Comparison of ENCODE assay signal across 13 cellular contexts in the genomic region with DNA sequence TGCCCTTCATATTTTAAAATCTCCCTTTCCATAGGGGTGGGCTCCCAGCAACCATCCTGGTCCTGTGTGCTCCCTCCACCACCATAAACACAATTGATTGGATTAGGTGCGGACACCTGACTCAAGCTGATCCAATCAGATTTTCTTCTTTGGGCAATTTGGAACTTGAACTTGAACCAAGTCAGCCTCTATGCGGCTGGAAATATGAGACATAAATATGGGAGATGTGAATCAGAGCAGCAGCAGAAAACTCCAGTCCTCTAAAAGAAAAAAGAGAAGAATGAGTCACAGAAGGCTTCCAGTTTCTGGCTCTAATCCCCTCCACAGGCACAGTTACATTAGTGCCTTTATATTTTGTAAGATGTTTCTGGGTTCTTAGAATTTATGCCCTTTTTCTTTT.
A peak's percentile ranks its signal among the peaks of the same experiment; 100 is the strongest.
DNase-seq lines count a peak whose midpoint lies in the region; ATAC-seq and TF ChIP-seq lines count a peak whose summit lies in the region.
"Had no signal": no experiment of that assay in that cellular context is flagged by ENCODE, and none has a peak within 500 bp of the region (broad histone marks: within the 10 kb centered on the region; RNA-seq: fewer than 3 reads in every experiment).

No MANE protein-coding gene starts in this region.

- no peak for TF ChIP-seq CTCF in AG09319 (IDR thresholded peaks at IDR 0.05; ENCODE audit: low read depth, low read length)
- no peak for TF ChIP-seq CTCF in heart left ventricle (IDR thresholded peaks at IDR 0.05)
- no peak for TF ChIP-seq CTCF in mesothelial cell of epicardium (IDR thresholded peaks at IDR 0.05; ENCODE audit: unreplicated experiment)

- peaks cover 0 to 12% (median 0%) of the 10 kb centered on the region in 12 donors for H3K4me1 ChIP-seq in heart left ventricle

- H3K36me3 ChIP-seq in heart left ventricle = no peaks in the 10 kb centered on the region
- H3K36me3 ChIP-seq: thyroid gland had no signal

- peaks cover 54% of the 10 kb centered on the region for H3K4me1 Mint-ChIP-seq in activated naive CD8-positive, alpha-beta T cell treated with anti-CD3 and anti-CD28 coated beads for 36 hours
- H3K4me1 Mint-ChIP-seq in mesothelial cell of epicardium = peaks cover 13% of the 10 kb centered on the region

- intact Hi-C loops in heart left ventricle (cut with DNase I) = loop anchor here in 1 of 10 donors (10.0 kb wide), 1 partner anchor 521 kb away; no protein-coding TSS in a partner anchor

- peak overlapping the region; percentile 95 for H3K27ac Mint-ChIP-seq in activated naive CD8-positive, alpha-beta T cell treated with anti-CD3 and anti-CD28 coated beads for 36 hours
- no peak overlapping the region for H3K27ac Mint-ChIP-seq in mesothelial cell of epicardium

- H3K9me3 Mint-ChIP-seq in activated naive CD8-positive, alpha-beta T cell treated with anti-CD3 and anti-CD28 coated beads for 36 hours = peaks cover 8% of the 10 kb centered on the region
- no peaks in the 10 kb centered on the region for H3K9me3 Mint-ChIP-seq in mesothelial cell of epicardium

- H3K27me3 ChIP-seq in heart left ventricle = no peaks in the 10 kb centered on the region
- H3K27me3 ChIP-seq: thyroid gland had no signal

- H3K36me3 Mint-ChIP-seq in activated naive CD8-positive, alpha-beta T cell treated with anti-CD3 and anti-CD28 coated beads for 36 hours = peaks cover 8% of the 10 kb centered on the region
- H3K36me3 Mint-ChIP-seq in mesothelial cell of epicardium = no peaks in the 10 kb centered on the region

- peak overlapping the region; percentile 51 for H3K4me3 Mint-ChIP-seq in activated naive CD8-positive, alpha-beta T cell treated with anti-CD3 and anti-CD28 coated beads for 36 hours
- H3K4me3 Mint-ChIP-seq in mesothelial cell of epicardium = no peak overlapping the region

- no peaks in the 10 kb centered on the region for H3K9me3 ChIP-seq in heart left ventricle
- H3K9me3 ChIP-seq: thyroid gland had no signal

- no peak for TF ChIP-seq POLR2A in heart left ventricle (IDR thresholded peaks at IDR 0.05)

- WGBS in heart left ventricle, 4 donors = 89 to 96% (median 95%) methylated on average over 2 of the region's 2 CpGs

- no peak overlapping the region for H3K27ac ChIP-seq in heart left ventricle
- H3K27ac ChIP-seq: thyroid gland, VCaP had no signal

- ATAC-seq in heart left ventricle = no peak

- DNase-seq in AG09319 (ENCODE audit: extremely low read depth, low read depth) (peak; percentile 23), HCEC 1CT (peak; percentile 91), inferior parietal cortex (ENCODE audit: extremely low spot score) (peak; percentile 11), heart left ventricle (no peak), NCI-H2171 treated with DMSO at 0.1 percent for 48 hours (lab: John Stamatoyannopoulos, UW) (no peak), SK-N-DZ (ENCODE audit: low spot score) (no peak), mesothelial cell of epicardium (ENCODE audit: low spot score in 2 of 2, unreplicated experiment in 2 of 2) (no peak)
- peak; percentile 20 for DNase-seq in activated naive CD8-positive, alpha-beta T cell treated with anti-CD3 and anti-CD28 coated beads for 36 hours
- DNase-seq: DND-41, hypothalamus, NCI-H1105, thyroid gland had no signal

- H3K27me3 Mint-ChIP-seq in activated naive CD8-positive, alpha-beta T cell treated with anti-CD3 and anti-CD28 coated beads for 36 hours = no peaks in the 10 kb centered on the region
- no peaks in the 10 kb centered on the region for H3K27me3 Mint-ChIP-seq in mesothelial cell of epicardium (ENCODE audit: low read depth)

- no peak overlapping the region for H3K4me3 ChIP-seq in heart left ventricle
- H3K4me3 ChIP-seq: thyroid gland had no signal

Comparison
In these comparisons a context has a peak if more than half of its experiments do, and no peak if none do; other contexts are left out.
1. DNase-seq: peak in AG09319 (single experiment), HCEC 1CT (single experiment), activated naive CD8-positive, alpha-beta T cell treated with anti-CD3 and anti-CD28 coated beads for 36 hours (single experiment) and inferior parietal cortex (single experiment); none in heart left ventricle (0 of 5), NCI-H2171 treated with DMSO at 0.1 percent for 48 hours (single experiment), SK-N-DZ (single experiment) and mesothelial cell of epicardium (0 of 2).